In genomic region chr22:28904211-28904808, GRCh38 we compare ENCODE assay signal across 12 cellular contexts. TPM values are rescaled to one million over a fixed set of nuclear protein-coding genes. Genes with fewer than 3 reads are reported as not detected.
DNase-seq lines count a peak whose midpoint lies in the region; ATAC-seq and TF ChIP-seq lines count a peak whose summit lies in the region.
"Had no signal": no experiment of that assay in that cellular context is flagged by ENCODE, and none has a peak within 500 bp of the region (broad histone marks: within the 10 kb centered on the region; RNA-seq: fewer than 3 reads in every experiment).

No MANE protein-coding gene starts in this region.

- peak in 1 of 2 donors; percentile 49 for DNase-seq in breast epithelium (ENCODE audit: low spot score in 2 of 2)
- DNase-seq in MCF 10A (ENCODE audit: unreplicated experiment) = no peak
- peak; percentile 61 to 76 for DNase-seq in fibroblast of lung (ENCODE audit: low read depth in 2 of 2)
- DNase-seq in aorta = peak in 1 of 2 donors; percentile 12
- no peak for DNase-seq in cerebellar cortex (ENCODE audit: low spot score)
- DNase-seq in NCI-H146 (lab: John Stamatoyannopoulos, UW) = no peak
- DNase-seq: SJCRH30; stimulated activated CD4-positive, alpha-beta T cell treated with anti-CD3 and anti-CD28 coated beads, Interleukin-12 subunit alpha, Interleukin-12 subunit beta, amount 100 ng/mL, for 4 hours had no signal

- CTCF ChIA-PET in MCF 10A (lab: Yijun Ruan, JAX) = interaction anchor here (0.6 to 1.0 kb wide), 2 partner anchors 22 to 136 kb away, joined by 3 to 4 read pairs; no protein-coding TSS in a partner anchor

- peak; percentile 47 for ATAC-seq in aorta (ENCODE audit: low FRiP score)
- no peak for ATAC-seq in GM21515 (IDR thresholded peaks at IDR 0.05; ENCODE audit: unreplicated experiment)

- H3K27me3 ChIP-seq in breast epithelium (no peaks in the 10 kb centered on the region), fibroblast of lung (ENCODE audit: control insufficient read depth, insufficient read depth, low read length) (no peaks in the 10 kb centered on the region), muscle layer of duodenum (ENCODE audit: low read depth, low read length) (no peaks in the 10 kb centered on the region), aorta (ENCODE audit: control insufficient read depth in 1 of 2, insufficient read depth in 2 of 2, low read length in 1 of 2) (no peaks in the 10 kb centered on the region)
- H3K27me3 ChIP-seq: SJCRH30 had no signal

- no peaks in the 10 kb centered on the region for H3K9me3 Mint-ChIP-seq in MCF 10A (ENCODE audit: unreplicated experiment)
- H3K9me3 Mint-ChIP-seq: central memory CD8-positive, alpha-beta T cell; stimulated activated naive CD8-positive, alpha-beta T cell treated with anti-CD3 and anti-CD28 coated beads, Interleukin-15, Interleukin-2, amounts not matched to agents 100 ng/mL and 50 ng/mL, for 24 hours had no signal

- peak overlapping the region; percentile 65 for H2AFZ ChIP-seq in fibroblast of lung (ENCODE audit: low read length)

- H3K4me2 ChIP-seq in fibroblast of lung (ENCODE audit: extremely low read depth, insufficient read depth, low read length) = peak overlapping the region; percentile 95

- TF ChIP-seq CTCF in breast epithelium (IDR thresholded peaks at IDR 0.05) = no peak
- TF ChIP-seq CTCF in MCF 10A (IDR thresholded peaks at IDR 0.05; ENCODE audit: unreplicated experiment) = no peak
- TF ChIP-seq CTCF in fibroblast of lung (conservative IDR thresholded peaks at IDR 0.05 in 1 of 2, IDR thresholded peaks at IDR 0.05 in 1 of 2; ENCODE audit: low read depth in 1 of 2, low read length in 2 of 2) = no peak

- intact Hi-C loops in breast epithelium (cut with DNase I; ENCODE audit: low total_unique reads) (no loop called here), MCF 10A (cut with micrococcal nuclease) (no loop called here), aorta (cut with DNase I) (no loop called here)

- no peak overlapping the region for H3K4me3 Mint-ChIP-seq in MCF 10A (ENCODE audit: unreplicated experiment)
- H3K4me3 Mint-ChIP-seq: central memory CD8-positive, alpha-beta T cell; stimulated activated naive CD8-positive, alpha-beta T cell treated with anti-CD3 and anti-CD28 coated beads, Interleukin-15, Interleukin-2, amounts not matched to agents 100 ng/mL and 50 ng/mL, for 24 hours had no signal

- H3K79me2 ChIP-seq in fibroblast of lung (ENCODE audit: control insufficient read depth, insufficient read depth, low read length) = peaks cover 3% of the 10 kb centered on the region

- H3K36me3 Mint-ChIP-seq in MCF 10A (ENCODE audit: insufficient read depth, unreplicated experiment) = peaks cover 7% of the 10 kb centered on the region

- H4K20me1 ChIP-seq in fibroblast of lung (ENCODE audit: control insufficient read depth, extremely low read depth, insufficient read depth, low read length) = no peaks in the 10 kb centered on the region

- H3K27ac ChIP-seq in breast epithelium (peak overlapping the region; percentile 46 to 83), fibroblast of lung (ENCODE audit: insufficient read depth, low read length) (peak overlapping the region; percentile 72), muscle layer of duodenum (ENCODE audit: low read length) (peak overlapping the region; percentile 26), aorta (ENCODE audit: low read depth in 1 of 2, low read length in 2 of 2) (peak overlapping the region; percentile 45 to 93)
- H3K27ac ChIP-seq: SJCRH30 had no signal

- peaks cover 0 to 23% of the 10 kb centered on the region in 2 donors for H3K4me1 ChIP-seq in breast epithelium
- H3K4me1 ChIP-seq in fibroblast of lung (ENCODE audit: control insufficient read depth, extremely low read depth, insufficient read depth, low read length) = peaks cover 20% of the 10 kb centered on the region
- peaks cover 6 to 49% of the 10 kb centered on the region in 2 donors for H3K4me1 ChIP-seq in muscle layer of duodenum (ENCODE audit: control insufficient read depth in 1 of 2, insufficient read depth in 2 of 2, low read length in 2 of 2)
- peaks cover 0 to 9% of the 10 kb centered on the region in 2 donors for H3K4me1 ChIP-seq in aorta (ENCODE audit: control insufficient read depth in 1 of 2, insufficient read depth in 2 of 2, low read length in 2 of 2)
- H3K4me1 ChIP-seq: SJCRH30 had no signal

- TF ChIP-seq POLR2A in breast epithelium (IDR thresholded peaks at IDR 0.05) = no peak

- WGBS in aorta, 2 donors = 9 to 11% methylated on average over 7 of the region's 7 CpGs

- no peak overlapping the region for H3K27ac Mint-ChIP-seq in MCF 10A (ENCODE audit: low read depth, unreplicated experiment)
- H3K27ac Mint-ChIP-seq: stimulated activated naive CD8-positive, alpha-beta T cell treated with anti-CD3 and anti-CD28 coated beads, Interleukin-15, Interleukin-2, amounts not matched to agents 100 ng/mL and 50 ng/mL, for 24 hours had no signal

- peak overlapping the region; percentile 16 for H3K9ac ChIP-seq in fibroblast of lung (ENCODE audit: insufficient read depth, low read length)

- POLR2A ChIA-PET in MCF 10A (lab: Yijun Ruan, JAX) = interaction anchor here (0.5 kb wide), 1 partner anchor 47 kb away, joined by 3 read pairs; no protein-coding TSS in a partner anchor

- BruUV-seq in MCF 10A (replicated peaks; lab: Mats Ljungman, UMichigan) = no TSS peak

- no peak overlapping the region for H3K4me3 ChIP-seq in breast epithelium
- peak overlapping the region; percentile 17 to 29 (median 21) for H3K4me3 ChIP-seq in fibroblast of lung (replicated peaks in 1 of 4; ENCODE audit: control extremely low read depth in 1 of 4, insufficient read depth in 1 of 4, low read depth in 3 of 4, low read length in 4 of 4)
- H3K4me3 ChIP-seq in muscle layer of duodenum (ENCODE audit: low read depth in 1 of 2, low read length in 2 of 2) = no peak overlapping the region
- no peak overlapping the region for H3K4me3 ChIP-seq in aorta (ENCODE audit: low read length in 2 of 2)
- H3K4me3 ChIP-seq: SJCRH30 had no signal

- H3K36me3 ChIP-seq in breast epithelium (no peaks in the 10 kb centered on the region), fibroblast of lung (ENCODE audit: control insufficient read depth, insufficient read depth, low read length) (no peaks in the 10 kb centered on the region), muscle layer of duodenum (ENCODE audit: control insufficient read depth in 1 of 2, insufficient read depth in 2 of 2, low read length in 2 of 2) (no peaks in the 10 kb centered on the region), aorta (ENCODE audit: control insufficient read depth in 1 of 2, insufficient read depth in 2 of 2, low read length in 1 of 2) (no peaks in the 10 kb centered on the region)
- H3K36me3 ChIP-seq: SJCRH30 had no signal

- no peaks in the 10 kb centered on the region for H3K27me3 Mint-ChIP-seq in MCF 10A (ENCODE audit: insufficient read depth, unreplicated experiment)
- H3K27me3 Mint-ChIP-seq: central memory CD8-positive, alpha-beta T cell had no signal

- H3K9me3 ChIP-seq in breast epithelium (no peaks in the 10 kb centered on the region), fibroblast of lung (ENCODE audit: control insufficient read depth, insufficient read depth, low read depth, low read length) (no peaks in the 10 kb centered on the region), muscle layer of duodenum (ENCODE audit: control insufficient read depth in 1 of 2, low read length in 2 of 2) (no peaks in the 10 kb centered on the region), aorta (ENCODE audit: control insufficient read depth, low read length) (no peaks in the 10 kb centered on the region)
- H3K9me3 ChIP-seq: SJCRH30 had no signal

- peaks cover 10% of the 10 kb centered on the region for H3K4me1 Mint-ChIP-seq in MCF 10A (ENCODE audit: insufficient read depth, unreplicated experiment)

RNA-seq across cellular contexts. Expression of gene ZNRF3, which starts 20.9 kb away (rescaled TPM):
- total RNA-seq in breast epithelium (1 to 10 TPM; 6.9 to 7.9 (median 6.9) TPM), MCF 10A (2022) (7.1 and 7.9 TPM in 2 replicates), fibroblast of lung (2.3 and 2.6 TPM in 2 replicates), aorta (10 to 100 TPM in 1 of 2 donors, 1 to 10 TPM in 1; 7.2 to 11.8 TPM)
- polyA plus RNA-seq in fibroblast of lung (1.1 and 2.5 TPM in 2 replicates), aorta (1 to 10 TPM; 1.4 to 2.9 TPM)
- 1.2 and 3.1 TPM in 2 replicates for polyA plus RNA-seq in fibroblast of lung (2012)
- 2.6 and 3.8 TPM in 2 replicates for polyA minus RNA-seq in fibroblast of lung (ENCODE audit: low replicate concordance)

Comparison
In these comparisons a context has a peak if more than half of its experiments do, and no peak if none do; other contexts are left out.
1. DNase-seq: peak in fibroblast of lung (2 of 2); none in MCF 10A (single experiment), cerebellar cortex (single experiment) and NCI-H146 (single experiment).
2. H3K4me3 ChIP-seq: peak in fibroblast of lung (4 of 4); none in breast epithelium (0 of 3), muscle layer of duodenum (0 of 2) and aorta (0 of 2).
3. Peak in every context shown above with its lines, with median percentiles within 50 percentile points of each other: H3K27ac ChIP-seq.